16 cellular contexts compared by ENCODE assay signal in the genomic region with DNA sequence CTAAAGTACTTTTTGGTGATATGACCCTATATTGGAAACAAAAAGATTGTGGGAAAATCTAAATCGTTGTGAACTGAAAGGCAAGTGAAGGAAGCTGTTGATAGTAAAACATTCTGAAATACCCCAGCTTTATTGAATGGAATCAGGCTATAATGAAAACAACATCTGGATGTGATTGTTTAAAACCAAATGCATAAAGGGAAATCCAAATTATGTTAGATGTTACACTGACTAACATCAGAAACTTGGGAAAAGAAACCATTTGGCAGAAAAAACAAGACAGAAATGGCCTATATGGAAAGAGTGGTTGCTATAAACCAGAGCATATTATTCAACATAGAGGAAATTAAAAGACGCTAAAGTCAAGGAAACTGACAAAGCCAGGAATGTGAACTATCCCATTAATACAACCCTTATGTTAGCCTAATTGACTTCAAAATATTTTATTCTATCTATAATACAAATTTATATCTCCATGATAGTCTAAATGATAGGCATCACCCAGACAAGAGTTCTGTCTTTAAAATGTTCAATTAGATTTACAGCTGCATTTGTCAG. TPM values are rescaled to one million over a fixed set of nuclear protein-coding genes. Genes with fewer than 3 reads are reported as not detected.
DNase-seq lines count a peak whose midpoint lies in the region; ATAC-seq, FAIRE-seq and TF ChIP-seq lines count a peak whose summit lies in the region.
"Had no signal": no experiment of that assay in that cellular context is flagged by ENCODE, and none has a peak within 500 bp of the region (broad histone marks: within the 10 kb centered on the region; RNA-seq: fewer than 3 reads in every experiment).

No MANE protein-coding gene starts in this region.

- no peaks in the 10 kb centered on the region for H3K79me2 ChIP-seq in SK-N-SH (ENCODE audit: insufficient read depth)

- H3K9me2 ChIP-seq in SK-N-SH: no peaks in the 10 kb centered on the region

- H3K9ac ChIP-seq in SK-N-SH: no peak overlapping the region
- H3K9ac ChIP-seq: BLaER1 treated with 17β-estradiol and CSF1 and Interleukin-3, amounts not matched to agents 10 nM and 100 nM had no signal

- TF ChIP-seq CTCF in SK-N-SH (IDR thresholded peaks at IDR 0.05) (no peak), fibroblast of villous mesenchyme (IDR thresholded peaks at IDR 0.05; ENCODE audit: insufficient read depth, low read depth, low read length) (no peak)

- H3K4me3 ChIP-seq in SK-N-SH (ENCODE audit: low read depth in 2 of 2, low read length in 1 of 2): no peak overlapping the region
- no peak overlapping the region for H3K4me3 ChIP-seq in fibroblast of villous mesenchyme (ENCODE audit: low read depth, low read length)
- no peak overlapping the region for H3K4me3 ChIP-seq in right cardiac atrium (ENCODE audit: low read length)
- H3K4me3 ChIP-seq: BLaER1 treated with 17β-estradiol and CSF1 and Interleukin-3, amounts not matched to agents 10 nM and 100 nM; GM12878; GM23338 had no signal

- intact Hi-C loops in right cardiac atrium (cut with DNase I): no loop called here

- H3K9me3 ChIP-seq in SK-N-SH (no peaks in the 10 kb centered on the region), right cardiac atrium (ENCODE audit: control insufficient read depth, low read length) (no peaks in the 10 kb centered on the region)
- H3K9me3 ChIP-seq: BLaER1 treated with 17β-estradiol and CSF1 and Interleukin-3, amounts not matched to agents 10 nM and 100 nM had no signal

- H3F3A ChIP-seq in SK-N-SH (replicated peaks; ENCODE audit: insufficient read depth): no peaks in the 10 kb centered on the region

- CTCF ChIA-PET in SK-N-SH (lab: Yijun Ruan, JAX): interaction anchor here (1.8 kb wide), 1 partner anchor 124 kb away, joined by 4 read pairs; no protein-coding TSS in a partner anchor

- FAIRE-seq in endometrium (lab: Jason Lieb, UNC): peak; percentile 96
- FAIRE-seq: GM12878, GM18507, HepG2 had no signal

- H3K36me3 ChIP-seq in SK-N-SH (replicated peaks in 1 of 2; ENCODE audit: control insufficient read depth in 1 of 2, insufficient read depth in 2 of 2, low read length in 1 of 2): no peaks in the 10 kb centered on the region
- H3K36me3 ChIP-seq: BLaER1 treated with 17β-estradiol and CSF1 and Interleukin-3, amounts not matched to agents 10 nM and 100 nM had no signal

- DNase-seq in SK-N-SH: no peak
- DNase-seq in fibroblast of villous mesenchyme (ENCODE audit: low read depth): peak; percentile 18
- no peak for DNase-seq in right cardiac atrium
- DNase-seq in NCI-H1436 (lab: John Stamatoyannopoulos, UW): no peak
- no peak for DNase-seq in putamen (ENCODE audit: low spot score)
- DNase-seq: CD4-positive, CD25-positive, alpha-beta regulatory T cell; DMS 273 treated with DMSO at 0.1 percent for 48 hours; H9 had no signal

- H3K4me1 ChIP-seq in SK-N-SH (ENCODE audit: control insufficient read depth in 1 of 2, insufficient read depth in 2 of 2, low read depth in 1 of 2, low read length in 1 of 2) (peaks cover 0 to 11% of the 10 kb centered on the region in 2 experiments; a peak in 2 of 4 replicates), right cardiac atrium (ENCODE audit: control insufficient read depth, insufficient read depth, low read length) (no peaks in the 10 kb centered on the region)

- H3K27me3 ChIP-seq in SK-N-SH (ENCODE audit: insufficient read depth) (no peaks in the 10 kb centered on the region), right cardiac atrium (ENCODE audit: control insufficient read depth, insufficient read depth) (no peaks in the 10 kb centered on the region)
- H3K27me3 ChIP-seq: BLaER1 treated with 17β-estradiol and CSF1 and Interleukin-3, amounts not matched to agents 10 nM and 100 nM had no signal

- WGBS in SK-N-SH (ENCODE audit: low lambda C conversion rate): 12% methylated on average over 2 of the region's 2 CpGs
- 66% methylated on average over 2 of the region's 2 CpGs for WGBS in right cardiac atrium

- peak in 1 of 2 experiments; percentile 35; a peak in 1 of 4 replicates for TF ChIP-seq EP300 in SK-N-SH (IDR thresholded peaks at IDR 0.05; ENCODE audit: borderline replicate concordance in 1 of 2, low read depth in 1 of 2, low read length in 1 of 2)

- H2AFZ ChIP-seq in SK-N-SH (ENCODE audit: low read depth): no peak overlapping the region
- H2AFZ ChIP-seq: GM23338 had no signal

- POLR2A ChIA-PET in SK-N-SH (lab: Yijun Ruan, JAX): no interaction called here

- no peak for TF ChIP-seq RAD21 in SK-N-SH (IDR thresholded peaks at IDR 0.05; ENCODE audit: low read length)

- H3K4me2 ChIP-seq in SK-N-SH: no peak overlapping the region
- H3K4me2 ChIP-seq: BLaER1 treated with 17β-estradiol and CSF1 and Interleukin-3, amounts not matched to agents 10 nM and 100 nM; GM23338 had no signal

- ATAC-seq in right cardiac atrium (no peak), GM21381 (IDR thresholded peaks at IDR 0.05; ENCODE audit: unreplicated experiment) (no peak)
- ATAC-seq: GM12878, GM23338, HepG2 had no signal

- no peaks in the 10 kb centered on the region for H4K20me1 ChIP-seq in SK-N-SH (ENCODE audit: insufficient read depth)
- H4K20me1 ChIP-seq: BLaER1 treated with 17β-estradiol and CSF1 and Interleukin-3, amounts not matched to agents 10 nM and 100 nM had no signal

- H3K27ac ChIP-seq in SK-N-SH (ENCODE audit: low read depth in 2 of 2, low read length in 1 of 2) (peak overlapping the region; percentile 64 to 87), right cardiac atrium (ENCODE audit: low read length) (no peak overlapping the region)
- H3K27ac ChIP-seq: BLaER1 treated with 17β-estradiol and CSF1 and Interleukin-3, amounts not matched to agents 10 nM and 100 nM had no signal

TF ChIP-seq in SK-N-SH, 30 proteins besides CTCF, POLR2A, EP300 and RAD21:
- TF ChIP-seq NFIC (IDR thresholded peaks at IDR 0.05; ENCODE audit: borderline replicate concordance) (no peak), SIN3A (IDR thresholded peaks at IDR 0.05; ENCODE audit: borderline replicate concordance, low read depth, low read length) (no peak), FOXM1 (IDR thresholded peaks at IDR 0.05; ENCODE audit: low read depth) (0 out of 2 replicates have a peak, but pooled peaks have one; percentile 33), MEF2A (IDR thresholded peaks at IDR 0.05; ENCODE audit: borderline replicate concordance, low read depth) (no peak), USF2 (IDR thresholded peaks at IDR 0.05; ENCODE audit: borderline replicate concordance, low read depth, low read length) (no peak), POLR2AphosphoS5 (IDR thresholded peaks at IDR 0.05; ENCODE audit: low read depth, low read length) (peak; percentile 47; the same call in 1 of the 2 replicates), RFX5 (IDR thresholded peaks at IDR 0.05; ENCODE audit: low read length) (no peak), TCF12 (IDR thresholded peaks at IDR 0.05) (peak; percentile 81)
- TF ChIP-seq, protein P1, sequence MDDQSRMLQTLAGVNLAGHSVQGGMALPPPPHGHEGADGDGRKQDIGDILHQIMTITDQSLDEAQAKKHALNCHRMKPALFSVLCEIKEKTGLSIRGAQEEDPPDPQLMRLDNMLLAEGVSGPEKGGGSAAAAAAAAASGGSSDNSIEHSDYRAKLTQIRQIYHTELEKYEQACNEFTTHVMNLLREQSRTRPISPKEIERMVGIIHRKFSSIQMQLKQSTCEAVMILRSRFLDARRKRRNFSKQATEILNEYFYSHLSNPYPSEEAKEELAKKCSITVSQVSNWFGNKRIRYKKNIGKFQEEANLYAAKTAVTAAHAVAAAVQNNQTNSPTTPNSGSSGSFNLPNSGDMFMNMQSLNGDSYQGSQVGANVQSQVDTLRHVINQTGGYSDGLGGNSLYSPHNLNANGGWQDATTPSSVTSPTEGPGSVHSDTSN (IDR thresholded peaks at IDR 0.05): peak; percentile 52
TF ChIP-seq in SK-N-SH: peak in this region for 4.

RNA-seq across cellular contexts. Expression of gene CABCOCO1, which starts 53.0 kb away (rescaled TPM):
- polyA plus RNA-seq in SK-N-SH (2012; rRNA removed) (0.71 and 0.94 TPM in 2 replicates), right cardiac atrium (0.09 TPM)
- 1.6 and 2.2 TPM in 2 replicates for polyA plus RNA-seq in SK-N-SH (2012; cell fraction: cytosol; rRNA removed)
- polyA plus RNA-seq in SK-N-SH (2012; cell fraction: nucleus; rRNA removed): 0.11 and 0.44 TPM in 2 replicates
- total RNA-seq in fibroblast of villous mesenchyme (0.43 and 3.2 TPM in 2 replicates), right cardiac atrium (under 1 TPM in 1 of 4 donors, not detected in 3; 0.66 TPM)
- total RNA-seq: CD4-positive, CD25-positive, alpha-beta regulatory T cell; GM12878; GM23338; H9; HepG2; HT1080 had no signal
- polyA plus RNA-seq: CD4-positive, CD25-positive, alpha-beta regulatory T cell; GM12878; GM23338; HepG2 had no signal
